In the genomic region with DNA sequence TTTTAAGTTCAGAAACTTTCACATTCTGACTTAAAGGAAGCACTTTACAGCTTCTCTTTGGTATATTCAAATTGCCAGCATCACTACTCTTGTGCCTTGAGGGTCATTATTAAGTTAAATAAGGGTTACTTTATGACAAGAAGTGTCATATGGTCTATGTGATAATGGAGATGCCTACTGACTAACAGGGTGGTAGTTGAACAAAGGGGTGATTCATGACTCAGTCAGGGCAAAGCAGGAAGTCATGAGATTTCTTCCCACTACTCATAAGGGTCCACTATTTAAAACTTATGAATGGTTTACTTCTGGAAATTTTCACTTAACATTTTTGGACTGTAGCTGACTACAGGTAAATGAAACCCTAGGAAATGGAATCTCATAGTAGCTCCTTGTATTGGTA, we compare ENCODE assay signal across 21 cellular contexts.
"Had no signal": no experiment of that assay in that cellular context is flagged by ENCODE, and none has a peak within 500 bp of the region (broad histone marks: within the 10 kb centered on the region; RNA-seq: fewer than 3 reads in every experiment).

No MANE protein-coding gene starts in this region.

- DNase-seq: cortex of kidney; dorsolateral prefrontal cortex; effector CD8-positive, alpha-beta T cell; gastrocnemius medialis; heart right ventricle; hypothalamus; mammary epithelial cell; mucosa of descending colon; naive thymus-derived CD8-positive, alpha-beta T cell; stimulated activated CD4-positive, alpha-beta T cell treated with anti-CD3 and anti-CD28 coated beads, Interleukin-2, amount 100 ng/mL, for 24 hours; stimulated activated CD4-positive, alpha-beta T cell treated with anti-CD3 and anti-CD28 coated beads, Interleukin-4, amount 100 ng/mL, for 4 hours; stimulated activated naive B cell treated with anti-CD40 and anti-IgM and Interleukin-4, amounts not matched to agents 10 μg/mL and 1 μg/mL and 100 μg/mL, for 72 hours; stimulated activated naive CD8-positive, alpha-beta T cell treated with anti-CD3 and anti-CD28 coated beads, Interleukin-15, amount 100 ng/mL, for 72 hours; testis; upper lobe of right lung had no signal

- ATAC-seq: esophagus mucosa; gastrocnemius medialis; heart right ventricle; left lobe of liver; mucosa of descending colon; naive thymus-derived CD8-positive, alpha-beta T cell; sciatic nerve; stimulated activated naive B cell treated with anti-CD40 and anti-IgM and Interleukin-4, amounts not matched to agents 10 μg/mL and 1 μg/mL and 100 μg/mL, for 72 hours; stimulated activated naive CD8-positive, alpha-beta T cell treated with anti-CD3 and anti-CD28 coated beads, Interleukin-15, amount 100 ng/mL, for 72 hours had no signal

- H3K4me3 ChIP-seq: dorsolateral prefrontal cortex, gastrocnemius medialis, heart right ventricle, mucosa of descending colon, skin epidermis, testis, tibial nerve, upper lobe of right lung had no signal

- H3K36me3 ChIP-seq: gastrocnemius medialis, heart right ventricle, tibial nerve, upper lobe of right lung had no signal

- H3K27me3 ChIP-seq: dorsolateral prefrontal cortex, gastrocnemius medialis, heart right ventricle, testis, tibial nerve, upper lobe of right lung had no signal

- FAIRE-seq: islet of Langerhans had no signal
